ENCODE assay signal across 15 cellular contexts in the genomic region with DNA sequence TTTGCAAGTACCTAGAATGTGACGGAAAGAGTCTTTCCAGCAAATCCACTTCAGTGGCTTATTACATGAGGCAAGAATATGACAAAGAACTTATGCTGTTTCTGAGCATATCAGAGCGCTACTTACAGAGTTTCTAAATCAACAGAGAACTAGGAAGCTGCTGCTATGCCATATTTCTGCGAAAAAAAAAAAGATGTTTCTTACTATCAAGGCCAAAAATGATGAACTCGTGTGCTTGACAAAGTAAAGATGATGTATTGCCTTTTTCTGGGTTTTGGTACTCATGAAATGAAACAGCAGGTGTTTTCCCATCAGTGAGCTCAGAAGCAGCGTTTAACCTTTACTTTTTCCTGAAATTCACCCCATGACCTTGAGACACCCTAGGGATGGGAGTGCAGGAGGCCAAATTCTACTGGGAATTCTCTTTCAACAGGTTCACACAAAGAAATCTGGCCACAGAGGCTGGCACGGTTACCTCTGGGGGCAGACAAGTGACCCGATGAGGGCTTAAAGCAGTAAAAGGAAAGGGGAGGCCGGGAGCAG. TPM values are rescaled to one million over a fixed set of nuclear protein-coding genes. Genes with fewer than 3 reads are reported as not detected.
A peak's percentile ranks its signal among the peaks of the same experiment; 100 is the strongest.
DNase-seq lines count a peak whose midpoint lies in the region; ATAC-seq and TF ChIP-seq lines count a peak whose summit lies in the region.
"Had no signal": no experiment of that assay in that cellular context is flagged by ENCODE, and none has a peak within 500 bp of the region (broad histone marks: within the 10 kb centered on the region; RNA-seq: fewer than 3 reads in every experiment).

No MANE protein-coding gene starts in this region.

- H3K9me3 Mint-ChIP-seq in mesothelial cell of epicardium (no peaks in the 10 kb centered on the region), H9 (no peaks in the 10 kb centered on the region)

- no peak overlapping the region for H3K4ac ChIP-seq in H9 (ENCODE audit: low read depth, low read length)

- peaks cover 6% of the 10 kb centered on the region for H3K79me1 ChIP-seq in H9 (ENCODE audit: insufficient read depth, low read depth, low read length, poor library complexity, severe bottlenecking)

- H3K4me1 ChIP-seq in H9 (ENCODE audit: insufficient read depth, low read length) (0 out of 2 replicates have a peak, but pooled peaks cover 2% of the 10 kb centered on the region), spleen (peaks cover 0 to 14% (median 8%) of the 10 kb centered on the region in 6 donors)
- H3K4me1 ChIP-seq: suprapubic skin had no signal

- DNase-seq in NOMO-1 treated with DMSO at 0.1 percent for 48 hours (lab: John Stamatoyannopoulos, UW; ENCODE audit: unreplicated experiment) (peak; percentile 67), NOMO-1 treated with dmso at 0.1 percent for 144 hours (lab: John Stamatoyannopoulos, UW; ENCODE audit: unreplicated experiment) (no peak), mesothelial cell of epicardium (ENCODE audit: low spot score in 2 of 2, unreplicated experiment in 2 of 2) (no peak), H9 (no peak), spleen (no peak), germinal center (ENCODE audit: low spot score) (no peak)
- DNase-seq: anterior cingulate cortex, heart right ventricle, mammary epithelial cell, NCI-H146 had no signal

- H2AFZ ChIP-seq in H9 (ENCODE audit: low read length), result no peak overlapping the region

- H2BK20ac ChIP-seq in H9 (ENCODE audit: low read depth, low read length, poor library complexity, severe bottlenecking), result no peak overlapping the region

- no peak overlapping the region for H3K4me3 Mint-ChIP-seq in mesothelial cell of epicardium
- no peak overlapping the region for H3K4me3 Mint-ChIP-seq in H9

- H3K27ac Mint-ChIP-seq in mesothelial cell of epicardium (peak overlapping the region; percentile 48), H9 (no peak overlapping the region; a peak in 1 of 7 replicates)
- H3K27ac Mint-ChIP-seq: progenitor cell of endocrine pancreas had no signal

- no peaks in the 10 kb centered on the region; the same call in 1 of the 2 replicates for H3K79me2 ChIP-seq in H9 (ENCODE audit: insufficient read depth, low read length)

- no peak overlapping the region for H3K14ac ChIP-seq in H9 (ENCODE audit: insufficient read depth, low read length)

- H3K23ac ChIP-seq in H9 (ENCODE audit: insufficient read length, low read depth, low read length), result no peak overlapping the region

- TF ChIP-seq POLR2A in spleen (IDR thresholded peaks at IDR 0.05), result no peak

- H3T11ph ChIP-seq in H9 (ENCODE audit: low read length), result no peak overlapping the region

- H2BK120ac ChIP-seq in H9 (ENCODE audit: low read depth, low read length, poor library complexity, severe bottlenecking), result no peak overlapping the region

- H3K9me3 ChIP-seq in H9 (ENCODE audit: control insufficient read depth, low read depth, low read length) (no peaks in the 10 kb centered on the region), spleen (no peaks in the 10 kb centered on the region)
- H3K9me3 ChIP-seq: HAP-1, heart right ventricle, suprapubic skin had no signal

- H2AK5ac ChIP-seq in H9 (ENCODE audit: insufficient read length, low read length), result no peak overlapping the region

- H4K5ac ChIP-seq in H9 (ENCODE audit: insufficient read length, low read depth, low read length), result no peak overlapping the region

- no peaks in the 10 kb centered on the region for H4K20me1 ChIP-seq in H9 (ENCODE audit: control insufficient read depth, insufficient read depth, insufficient read length)

- H3K27me3 ChIP-seq in H9 (ENCODE audit: insufficient read depth, low read length) (no peaks in the 10 kb centered on the region), spleen (replicated peaks in 1 of 7) (no peaks in the 10 kb centered on the region)
- H3K27me3 ChIP-seq: heart right ventricle, suprapubic skin had no signal

- no peaks in the 10 kb centered on the region for H3K36me3 ChIP-seq in spleen
- H3K36me3 ChIP-seq: suprapubic skin had no signal

- H3K36me3 Mint-ChIP-seq in mesothelial cell of epicardium (peaks cover 2% of the 10 kb centered on the region), H9 (ENCODE audit: insufficient read depth in 1 of 3, low read depth in 3 of 3) (peaks cover 11 to 15% (median 15%) of the 10 kb centered on the region in 3 experiments)

- H3K23me2 ChIP-seq in H9 (ENCODE audit: insufficient read length, low read depth, low read length, poor library complexity, severe bottlenecking), result peaks cover 3% of the 10 kb centered on the region

- intact Hi-C loops in spleen (cut with DNase I; ENCODE audit: low total_unique reads), result no loop called here

- no peak overlapping the region for H3K18ac ChIP-seq in H9 (ENCODE audit: insufficient read length, low read depth, low read length)

- no peak for TF ChIP-seq CTCF in mesothelial cell of epicardium (IDR thresholded peaks at IDR 0.05; ENCODE audit: unreplicated experiment)
- no peak for TF ChIP-seq CTCF in H9 (conservative IDR thresholded peaks at IDR 0.05)
- TF ChIP-seq CTCF in spleen (IDR thresholded peaks at IDR 0.05 in 8 of 11, conservative IDR thresholded peaks at IDR 0.05 in 3 of 11), result no peak

- no peak overlapping the region for H3K4me2 ChIP-seq in H9 (ENCODE audit: insufficient read depth, insufficient read length, low read length)

- H2BK5ac ChIP-seq in H9 (ENCODE audit: insufficient read length, low read length), result no peak overlapping the region

- no peak overlapping the region for H3K56ac ChIP-seq in H9 (ENCODE audit: insufficient read length, low read depth, low read length)

- no peak overlapping the region for H3K9ac ChIP-seq in H9 (ENCODE audit: extremely low read depth, insufficient read length, low read length)

- no peak overlapping the region for H4K91ac ChIP-seq in H9 (ENCODE audit: insufficient read length, low read depth, low read length)

- H3K27me3 Mint-ChIP-seq in mesothelial cell of epicardium (ENCODE audit: low read depth) (no peaks in the 10 kb centered on the region), H9 (ENCODE audit: low read depth) (no peaks in the 10 kb centered on the region)
- H3K27me3 Mint-ChIP-seq: progenitor cell of endocrine pancreas had no signal

- H3K4me3 ChIP-seq in spleen, result no peak overlapping the region
- H3K4me3 ChIP-seq: HAP-1, heart right ventricle, suprapubic skin had no signal

- no peak overlapping the region for H2BK15ac ChIP-seq in H9 (ENCODE audit: low read depth, low read length)

- H3K4me1 Mint-ChIP-seq in mesothelial cell of epicardium (peaks cover 25% of the 10 kb centered on the region), H9 (peaks cover 46 to 61% of the 10 kb centered on the region in 2 experiments)

- H3K27ac ChIP-seq in H9 (ENCODE audit: insufficient read length, low read depth, low read length), result no peak overlapping the region
- no peak overlapping the region for H3K27ac ChIP-seq in spleen
- H3K27ac ChIP-seq: heart right ventricle, suprapubic skin had no signal

- WGBS in H9 (ENCODE audit: extremely low coverage, insufficient read length, low lambda C conversion rate), result no CpG with 5 or more reads among the region's 8 CpGs
- 46 to 59% (median 48%) methylated on average over 8 of the region's 8 CpGs for WGBS in spleen, 5 donors

- no peak overlapping the region for H4K8ac ChIP-seq in H9 (replicated peaks; ENCODE audit: insufficient read length, low read depth, low read length)

- ATAC-seq in GM21619 (IDR thresholded peaks at IDR 0.05; ENCODE audit: unreplicated experiment) (peak; percentile 75), HG03432 (IDR thresholded peaks at IDR 0.05; ENCODE audit: unreplicated experiment) (peak; percentile 82)
- ATAC-seq: heart right ventricle had no signal

- no peak overlapping the region for H2BK12ac ChIP-seq in H9 (ENCODE audit: insufficient read length, low read depth, low read length)

RNA-seq across cellular contexts. Expression of a gene that starts 37.7 kb away (rescaled TPM):
- total RNA-seq in mesothelial cell of epicardium, result 21.5 to 23.9 TPM (median 23.7 TPM) in 3 replicates
- 19.5 and 22.0 TPM in 2 replicates for total RNA-seq in H9 (2021)
- total RNA-seq in spleen, result 10 to 100 TPM in 4 of 7 donors, 1 to 10 TPM in 3; 6.8 to 16.8 (median 10.3) TPM
- 1 to 10 TPM in 2 of 3 donors, under 1 TPM in 1; 0.80 to 2.3 (median 1.2) TPM for polyA plus RNA-seq in spleen
